Comparison of ENCODE assay signal across 12 cellular contexts in genomic region chr5:172799416-172799815, GRCh38. TPM values are rescaled to one million over a fixed set of nuclear protein-coding genes. Genes with fewer than 3 reads are reported as not detected.
DNase-seq lines count a peak whose midpoint lies in the region; ATAC-seq and TF ChIP-seq lines count a peak whose summit lies in the region.
"Had no signal": no experiment of that assay in that cellular context is flagged by ENCODE, and none has a peak within 500 bp of the region (broad histone marks: within the 10 kb centered on the region; RNA-seq: fewer than 3 reads in every experiment).

No MANE protein-coding gene starts in this region.

- H3K4me1 ChIP-seq in RWPE2 (ENCODE audit: insufficient read depth, poor library complexity, severe bottlenecking) (peaks cover 63% of the 10 kb centered on the region), foreskin keratinocyte (peaks cover 37% of the 10 kb centered on the region), gastrocnemius medialis (peaks cover 17 to 22% of the 10 kb centered on the region in 2 donors)

- in situ Hi-C loops in gastrocnemius medialis (cut with MboI; ENCODE audit: low sequenced_read_pairs in 4 of 4): loop anchor here in 1 of 4 donors (10.0 kb wide), 1 partner anchor 65 kb away; no protein-coding TSS in a partner anchor

- DNase-seq in AG04450 (ENCODE audit: low read depth, low spot score) (no peak), RWPE2 (ENCODE audit: low spot score) (no peak), foreskin keratinocyte (no peak), gastrocnemius medialis (no peak), WERI-Rb-1 (no peak), RKO (ENCODE audit: low spot score) (no peak), D341Med (ENCODE audit: low spot score) (no peak)
- DNase-seq in activated CD8-positive, alpha-beta memory T cell treated with anti-CD3 and anti-CD28 coated beads, Interleukin-2, amount 50 U/mL, for 4 hours: no peak
- DNase-seq: activated CD8-positive, alpha-beta memory T cell treated with anti-CD3 and anti-CD28 coated beads, Interleukin-2, amount 50 U/mL, for 48 hours; DMS53; SW 1271 had no signal

- TF ChIP-seq POLR2A in gastrocnemius medialis (IDR thresholded peaks at IDR 0.05): no peak

- H3K27me3 ChIP-seq in AG04450 (ENCODE audit: control insufficient read depth, insufficient read depth, low read length) (no peaks in the 10 kb centered on the region), RWPE2 (ENCODE audit: insufficient read depth, poor library complexity, severe bottlenecking) (no peaks in the 10 kb centered on the region), foreskin keratinocyte (no peaks in the 10 kb centered on the region), gastrocnemius medialis (no peaks in the 10 kb centered on the region), WERI-Rb-1 (ENCODE audit: insufficient read depth, low read depth, severe bottlenecking) (no peaks in the 10 kb centered on the region)
- H3K27me3 ChIP-seq: adrenal gland had no signal

- H3K4me3 ChIP-seq in AG04450 (ENCODE audit: low read depth, low read length) (no peak overlapping the region), RWPE2 (ENCODE audit: severe bottlenecking) (no peak overlapping the region), gastrocnemius medialis (no peak overlapping the region), WERI-Rb-1 (ENCODE audit: low read depth, low read length) (no peak overlapping the region)

- H3K27ac ChIP-seq in AG04450 (ENCODE audit: low read depth, low read length) (peak overlapping the region; percentile 97), RWPE2 (ENCODE audit: poor library complexity, severe bottlenecking) (peak overlapping the region; percentile 96), foreskin keratinocyte (peak overlapping the region; percentile 87), gastrocnemius medialis (peak overlapping the region in 3 of 4 donors; percentile 27 to 92 (median 35)), WERI-Rb-1 (no peak overlapping the region)

- intact Hi-C loops in gastrocnemius medialis (cut with DNase I; ENCODE audit: low total_unique reads): no loop called here

- H3K36me3 ChIP-seq in RWPE2 (ENCODE audit: low read depth) (no peaks in the 10 kb centered on the region), gastrocnemius medialis (no peaks in the 10 kb centered on the region), WERI-Rb-1 (no peaks in the 10 kb centered on the region)
- H3K36me3 ChIP-seq: adrenal gland had no signal

- no peak for TF ChIP-seq CTCF in AG04450 (IDR thresholded peaks at IDR 0.05; ENCODE audit: low read depth, low read length)
- no peak for TF ChIP-seq CTCF in RWPE2 (IDR thresholded peaks at IDR 0.05; ENCODE audit: poor library complexity, severe bottlenecking)
- TF ChIP-seq CTCF in foreskin keratinocyte (conservative IDR thresholded peaks at IDR 0.05): no peak
- no peak for TF ChIP-seq CTCF in gastrocnemius medialis (IDR thresholded peaks at IDR 0.05 in 4 of 5, conservative IDR thresholded peaks at IDR 0.05 in 1 of 5)
- TF ChIP-seq CTCF in WERI-Rb-1 (IDR thresholded peaks at IDR 0.05; ENCODE audit: low read depth, low read length): no peak

- CTCF ChIA-PET in AG04450 (lab: Charles Lee): interaction anchor here (2.3 kb wide), 1 partner anchor 27 kb away, joined by 13 read pairs; no protein-coding TSS in a partner anchor

- no peak for ATAC-seq in RWPE2 (ENCODE audit: low read depth)
- ATAC-seq in foreskin keratinocyte: no peak
- no peak for ATAC-seq in gastrocnemius medialis

- POLR2A ChIA-PET in AG04450 (lab: Yijun Ruan, JAX): interaction anchor here (1.0 to 5.7 kb wide), 4 partner anchors 21 to 29 kb away, joined by 6 to 104 read pairs (median 7); partner anchors contain the start of gene DUSP1

- H3K9me3 ChIP-seq in AG04450 (ENCODE audit: control insufficient read depth, insufficient read depth, low read length) (peaks cover under 1% of the 10 kb centered on the region; the same call in 1 of the 2 replicates), RWPE2 (ENCODE audit: severe bottlenecking) (no peaks in the 10 kb centered on the region), gastrocnemius medialis (no peaks in the 10 kb centered on the region), WERI-Rb-1 (ENCODE audit: severe bottlenecking) (no peaks in the 10 kb centered on the region)
- H3K9me3 ChIP-seq: adrenal gland had no signal

RNA-seq across cellular contexts. Expression of gene DUSP1, which starts 28.4 kb away (rescaled TPM):
- 98.8 and 147 TPM in 2 replicates for polyA plus RNA-seq in AG04450 (2011; rRNA removed)
- 187 and 265 TPM in 2 replicates for polyA minus RNA-seq in AG04450 (2011; rRNA and poly(A)+ RNA removed)
- total RNA-seq in foreskin keratinocyte: 10.2 and 14.2 TPM in 2 replicates
- polyA plus RNA-seq in foreskin keratinocyte: 6.2 and 10.7 TPM in 2 replicates
- 1,000 to 10,000 TPM in 1 of 4 donors, 100 to 1,000 TPM in 3; 345 to 1,004 (median 793) TPM for total RNA-seq in gastrocnemius medialis

RNA-seq across cellular contexts. Expression of gene ERGIC1, which starts 34.6 kb away (rescaled TPM):
- polyA plus RNA-seq in AG04450 (2011; rRNA removed) (137 and 177 TPM in 2 replicates), foreskin keratinocyte (54.3 and 61.3 TPM in 2 replicates)
- 230 and 322 TPM in 2 replicates for polyA minus RNA-seq in AG04450 (2011; rRNA and poly(A)+ RNA removed)
- total RNA-seq in foreskin keratinocyte (86.8 and 90.9 TPM in 2 replicates), gastrocnemius medialis (100 to 1,000 TPM in 1 of 4 donors, 10 to 100 TPM in 3; 54.4 to 108 (median 88.0) TPM)

Comparison
In these comparisons a context has a peak if more than half of its experiments do, and no peak if none do; other contexts are left out.
1. RNA of gene DUSP1, which starts 28.4 kb away (total RNA-seq): 345 to 1,004 TPM in gastrocnemius medialis; 10.2 to 14.2 TPM in foreskin keratinocyte; every median in the first group is over 10 times any median in the second.